ENCODE assay signal across 8 cellular contexts in genomic region chr10:88932539-88933256, GRCh38. TPM values are rescaled to one million over a fixed set of nuclear protein-coding genes. Genes with fewer than 3 reads are reported as not detected.
A peak's percentile ranks its signal among the peaks of the same experiment; 100 is the strongest.
DNase-seq lines count a peak whose midpoint lies in the region; ATAC-seq, FAIRE-seq and TF ChIP-seq lines count a peak whose summit lies in the region.

No MANE protein-coding gene starts in this region.

- TF ChIP-seq CTCF in DOHH2 (IDR thresholded peaks at IDR 0.05; ENCODE audit: low read depth, low read length, poor library complexity, severe bottlenecking) (peak; percentile 88), astrocyte (IDR thresholded peaks at IDR 0.05; ENCODE audit: insufficient read depth, low read depth, low read length) (peak; percentile 98), sigmoid colon (IDR thresholded peaks at IDR 0.05) (peak; percentile 82 to 96 (median 91))

- H3K4me3 ChIP-seq in DOHH2 (ENCODE audit: low read length), result no peak overlapping the region
- H3K4me3 ChIP-seq in MG63, result no peak overlapping the region
- H3K4me3 ChIP-seq in SJCRH30, result no peak overlapping the region
- no peak overlapping the region for H3K4me3 ChIP-seq in astrocyte (ENCODE audit: insufficient read depth, low read depth, low read length)
- no peak overlapping the region for H3K4me3 ChIP-seq in sigmoid colon

- ATAC-seq in GM21825 (IDR thresholded peaks at IDR 0.05; ENCODE audit: unreplicated experiment) (peak; percentile 58), GM19328 (IDR thresholded peaks at IDR 0.05; ENCODE audit: unreplicated experiment) (no peak)

- FAIRE-seq in astrocyte (lab: Jason Lieb, UNC), result peak; percentile 96

- H3K27ac ChIP-seq in DOHH2 (ENCODE audit: low read depth, low read length) (no peak overlapping the region), SJCRH30 (no peak overlapping the region), astrocyte (ENCODE audit: low read depth, low read length) (no peak overlapping the region), sigmoid colon (peak overlapping the region; percentile 64 to 97 (median 70))

- H4K20me1 ChIP-seq in DOHH2 (ENCODE audit: control insufficient read depth, insufficient read depth, low read depth, low read length) (no peaks in the 10 kb centered on the region), astrocyte (ENCODE audit: insufficient read depth, low read length) (peaks cover 10% of the 10 kb centered on the region)

- H3K4me3 Mint-ChIP-seq in astrocyte (ENCODE audit: unreplicated experiment), result no peak overlapping the region

- no peaks in the 10 kb centered on the region for H3K9me3 Mint-ChIP-seq in astrocyte (ENCODE audit: unreplicated experiment)

- no peaks in the 10 kb centered on the region for H3K79me2 ChIP-seq in DOHH2 (ENCODE audit: control insufficient read depth, low read length)
- H3K79me2 ChIP-seq in astrocyte (ENCODE audit: insufficient read depth, low read length), result no peaks in the 10 kb centered on the region

- no peak for TF ChIP-seq POLR2A in sigmoid colon (IDR thresholded peaks at IDR 0.05)

- no peak overlapping the region for H2AFZ ChIP-seq in astrocyte (ENCODE audit: low read depth, low read length)

- no peaks in the 10 kb centered on the region for H3K36me3 ChIP-seq in DOHH2 (ENCODE audit: control insufficient read depth, low read length)
- peaks cover 19% of the 10 kb centered on the region for H3K36me3 ChIP-seq in MG63
- no peaks in the 10 kb centered on the region for H3K36me3 ChIP-seq in SJCRH30
- peaks cover 18% of the 10 kb centered on the region for H3K36me3 ChIP-seq in astrocyte (ENCODE audit: insufficient read depth, low read length)
- H3K36me3 ChIP-seq in sigmoid colon, result peaks cover 10 to 40% (median 21%) of the 10 kb centered on the region in 4 donors

- TF ChIP-seq EP300 in sigmoid colon (IDR thresholded peaks at IDR 0.05), result no peak

- H3K9me3 ChIP-seq in DOHH2 (ENCODE audit: control insufficient read depth, insufficient read depth, low read length) (no peaks in the 10 kb centered on the region), MG63 (no peaks in the 10 kb centered on the region), SJCRH30 (replicated peaks) (no peaks in the 10 kb centered on the region), astrocyte (ENCODE audit: insufficient read depth, low read depth, low read length) (no peaks in the 10 kb centered on the region), sigmoid colon (no peaks in the 10 kb centered on the region)

- DNase-seq in MG63, result peak; percentile 78
- DNase-seq in SJCRH30, result peak; percentile 52 to 79
- peak; percentile 70 for DNase-seq in astrocyte (ENCODE audit: low read depth)
- DNase-seq in hippocampal formation (lab: John Stamatoyannopoulos, UW), result peak; percentile 19 to 87
- DNase-seq in sigmoid colon, result peak; percentile 83

- H3K27me3 ChIP-seq in DOHH2 (ENCODE audit: control insufficient read depth, low read length) (no peaks in the 10 kb centered on the region), MG63 (no peaks in the 10 kb centered on the region), SJCRH30 (no peaks in the 10 kb centered on the region), astrocyte (ENCODE audit: insufficient read depth, low read length) (no peaks in the 10 kb centered on the region), sigmoid colon (no peaks in the 10 kb centered on the region)

- H3K27ac Mint-ChIP-seq in astrocyte (ENCODE audit: unreplicated experiment), result no peak overlapping the region

- H3K4me1 Mint-ChIP-seq in astrocyte (ENCODE audit: low read depth, unreplicated experiment), result no peaks in the 10 kb centered on the region

- intact Hi-C loops in sigmoid colon (cut with DNase I), result loop anchor here (1.0 to 2.0 kb wide), 2 partner anchors 96 to 282 kb away; no protein-coding TSS in a partner anchor

- H3F3A ChIP-seq in DOHH2 (ENCODE audit: control insufficient read depth, insufficient read depth), result no peaks in the 10 kb centered on the region

- WGBS in sigmoid colon, 2 donors, result 58 to 60% methylated on average over 7 of the region's 7 CpGs

- H3K4me2 ChIP-seq in DOHH2 (ENCODE audit: low read length) (no peak overlapping the region), astrocyte (ENCODE audit: low read length) (no peak overlapping the region)

- H3K4me1 ChIP-seq in DOHH2 (ENCODE audit: control insufficient read depth, low read length) (peaks cover 20% of the 10 kb centered on the region), SJCRH30 (no peaks in the 10 kb centered on the region), astrocyte (ENCODE audit: insufficient read depth, low read length) (no peaks in the 10 kb centered on the region), sigmoid colon (peaks cover 0 to 38% (median 21%) of the 10 kb centered on the region in 4 donors)

- peaks cover 1% of the 10 kb centered on the region for H3K36me3 Mint-ChIP-seq in astrocyte (ENCODE audit: low read depth, unreplicated experiment)

- no peaks in the 10 kb centered on the region for H3K27me3 Mint-ChIP-seq in astrocyte (ENCODE audit: low read depth, unreplicated experiment)

- H3K9ac ChIP-seq in astrocyte (ENCODE audit: low read length), result no peak overlapping the region

- H3K9me2 ChIP-seq in DOHH2 (replicated peaks; ENCODE audit: control insufficient read depth, low read length), result no peaks in the 10 kb centered on the region

RNA-seq across cellular contexts. Expression of gene ACTA2, which starts 19.9 kb away (rescaled TPM):
- total RNA-seq in MG63 (2014; rRNA removed; shearing (Covaris generic); ENCODE audit: low replicate concordance), result 19.4 and 24.2 TPM in 2 replicates
- 0.48 and 0.95 TPM in 2 replicates for total RNA-seq in SJCRH30 (2014; rRNA removed; shearing (Covaris generic))
- 320 and 345 TPM in 2 replicates for total RNA-seq in astrocyte
- total RNA-seq in sigmoid colon, result 1,000 to 10,000 TPM; 2,072 to 5,444 (median 3,070) TPM
- 100 to 1,000 TPM in 1 of 3 donors, 10 to 100 TPM in 2; 43.7 to 237 (median 78.1) TPM for polyA plus RNA-seq in sigmoid colon

RNA-seq across cellular contexts. Expression of gene STAMBPL1, which starts 52.7 kb away (rescaled TPM):
- 23.1 and 27.3 TPM in 2 replicates for total RNA-seq in MG63 (2014; rRNA removed; shearing (Covaris generic); ENCODE audit: low replicate concordance)
- total RNA-seq in SJCRH30 (2014; rRNA removed; shearing (Covaris generic)), result 4.6 and 4.7 TPM in 2 replicates
- total RNA-seq in astrocyte (1.4 and 1.5 TPM in 2 replicates), sigmoid colon (10 to 100 TPM in 3 of 4 donors, 1 to 10 TPM in 1; 9.9 to 29.6 (median 13.2) TPM)
- polyA plus RNA-seq in sigmoid colon, result 10 to 100 TPM in 2 of 3 donors, 1 to 10 TPM in 1; 9.0 to 11.0 (median 10.6) TPM

RNA-seq across cellular contexts. Expression of gene FAS, which starts 57.9 kb away (rescaled TPM):
- 12.5 and 13.9 TPM in 2 replicates for total RNA-seq in MG63 (2014; rRNA removed; shearing (Covaris generic); ENCODE audit: low replicate concordance)
- total RNA-seq in SJCRH30 (2014; rRNA removed; shearing (Covaris generic)), result 0.48 and 0.75 TPM in 2 replicates
- total RNA-seq in astrocyte (32.3 and 32.6 TPM in 2 replicates), sigmoid colon (10 to 100 TPM; 14.3 to 44.6 (median 22.1) TPM)
- 10 to 100 TPM in 2 of 3 donors, 1 to 10 TPM in 1; 7.6 to 18.8 (median 11.4) TPM for polyA plus RNA-seq in sigmoid colon

Comparison
In these comparisons a context has a peak if more than half of its experiments do, and no peak if none do; other contexts are left out.
1. H3K27ac ChIP-seq: peak in sigmoid colon (4 of 4); none in DOHH2 (single experiment), SJCRH30 (single experiment) and astrocyte (single experiment).
2. RNA of gene ACTA2, which starts 19.9 kb away (total RNA-seq): 2,072 to 5,444 TPM in sigmoid colon and 320 to 345 TPM in astrocyte; 19.4 to 24.2 TPM in MG63 and 0.48 to 0.95 TPM in SJCRH30; every median in the first group is over 10 times any median in the second.
3. Peak in every context shown above with its lines, with median percentiles within 50 percentile points of each other: CTCF ChIP-seq and DNase-seq.